In genomic region chr9:120999317-120999716, GRCh38 we compare ENCODE assay signal across 6 cellular contexts.
"Had no signal": no experiment of that assay in that cellular context is flagged by ENCODE, and none has a peak within 500 bp of the region (broad histone marks: within the 10 kb centered on the region; RNA-seq: fewer than 3 reads in every experiment).

No MANE protein-coding gene starts in this region.

- H3K9ac ChIP-seq: GM23248 had no signal

- H3K27ac Mint-ChIP-seq: H9, IgD-negative memory B cell had no signal

- DNase-seq: GM23248, GOT3, H9, HCEC 1CT, KG1 had no signal

- H3K27me3 Mint-ChIP-seq: IgD-negative memory B cell had no signal

- H3K27ac ChIP-seq: GM23248 had no signal

- H3K9me3 Mint-ChIP-seq: H9, IgD-negative memory B cell had no signal

- H3K4me3 Mint-ChIP-seq: H9, IgD-negative memory B cell had no signal

- H2AFZ ChIP-seq: GM23248 had no signal

- H3K4me3 ChIP-seq: GM23248 had no signal
